ENCODE assay signal across 9 cellular contexts in genomic region chr2:38653715-38654494, GRCh38. TPM values are rescaled to one million over a fixed set of nuclear protein-coding genes. Genes with fewer than 3 reads are reported as not detected.
A peak's percentile ranks its signal among the peaks of the same experiment; 100 is the strongest.
DNase-seq lines count a peak whose midpoint lies in the region; ATAC-seq and TF ChIP-seq lines count a peak whose summit lies in the region.
"Had no signal": no experiment of that assay in that cellular context is flagged by ENCODE, and none has a peak within 500 bp of the region (broad histone marks: within the 10 kb centered on the region; RNA-seq: fewer than 3 reads in every experiment).

No MANE protein-coding gene starts in this region.

- no peaks in the 10 kb centered on the region for H3K36me3 ChIP-seq in tibial artery
- H3K36me3 ChIP-seq: breast epithelium, upper lobe of left lung had no signal

- no peak overlapping the region for H3K4me3 ChIP-seq in tibial artery
- H3K4me3 ChIP-seq: breast epithelium, upper lobe of left lung had no signal

- H3K4me1 ChIP-seq in tibial artery, result no peaks in the 10 kb centered on the region
- H3K4me1 ChIP-seq: breast epithelium had no signal

- H3K9me3 Mint-ChIP-seq in activated CD4-positive, alpha-beta T cell treated with anti-CD3 and anti-CD28 coated beads, Interleukin-2, amount 10 ng/mL, durations not matched to agents 24 days and 14 days, result peaks cover 9% of the 10 kb centered on the region
- H3K9me3 Mint-ChIP-seq in stimulated activated effector memory CD8-positive, alpha-beta T cell treated with anti-CD3 and anti-CD28 coated beads, Interleukin-12 subunit alpha, Interleukin-12 subunit beta, amount 100 ng/mL, for 72 hours, result no peaks in the 10 kb centered on the region

- H3K27me3 ChIP-seq in tibial artery, result no peaks in the 10 kb centered on the region
- H3K27me3 ChIP-seq: breast epithelium, upper lobe of left lung had no signal

- peaks cover 58% of the 10 kb centered on the region for H3K4me1 Mint-ChIP-seq in activated CD4-positive, alpha-beta T cell treated with anti-CD3 and anti-CD28 coated beads, Interleukin-2, amount 10 ng/mL, durations not matched to agents 24 days and 14 days
- peaks cover 61% of the 10 kb centered on the region for H3K4me1 Mint-ChIP-seq in stimulated activated effector memory CD8-positive, alpha-beta T cell treated with anti-CD3 and anti-CD28 coated beads, Interleukin-12 subunit alpha, Interleukin-12 subunit beta, amount 100 ng/mL, for 72 hours

- H3K36me3 Mint-ChIP-seq in activated CD4-positive, alpha-beta T cell treated with anti-CD3 and anti-CD28 coated beads, Interleukin-2, amount 10 ng/mL, durations not matched to agents 24 days and 14 days (ENCODE audit: low read depth), result peaks cover 6% of the 10 kb centered on the region
- H3K36me3 Mint-ChIP-seq in stimulated activated effector memory CD8-positive, alpha-beta T cell treated with anti-CD3 and anti-CD28 coated beads, Interleukin-12 subunit alpha, Interleukin-12 subunit beta, amount 100 ng/mL, for 72 hours, result peaks cover 14% of the 10 kb centered on the region

- intact Hi-C loops in activated CD4-positive, alpha-beta T cell treated with anti-CD3 and anti-CD28 coated beads, Interleukin-2, amount 10 ng/mL, durations not matched to agents 24 days and 14 days (cut with micrococcal nuclease), result loop anchor here (1.0 to 2.0 kb wide), 10 partner anchors 10 to 475 kb away; no protein-coding TSS in a partner anchor
- intact Hi-C loops in tibial artery (cut with DNase I; ENCODE audit: low total_unique reads), result no loop called here

- peak overlapping the region; percentile 63 for H3K4me3 Mint-ChIP-seq in activated CD4-positive, alpha-beta T cell treated with anti-CD3 and anti-CD28 coated beads, Interleukin-2, amount 10 ng/mL, durations not matched to agents 24 days and 14 days
- H3K4me3 Mint-ChIP-seq in stimulated activated effector memory CD8-positive, alpha-beta T cell treated with anti-CD3 and anti-CD28 coated beads, Interleukin-12 subunit alpha, Interleukin-12 subunit beta, amount 100 ng/mL, for 72 hours, result peak overlapping the region; percentile 57

- ATAC-seq in HG03354 (IDR thresholded peaks at IDR 0.05; ENCODE audit: poor library complexity, severe bottlenecking, unreplicated experiment) (peak; percentile 50), esophagus mucosa (peak; percentile 22), HG03095 (IDR thresholded peaks at IDR 0.05; ENCODE audit: unreplicated experiment) (no peak)
- peak; percentile 89 for ATAC-seq in stimulated activated effector memory CD8-positive, alpha-beta T cell treated with anti-CD3 and anti-CD28 coated beads, Interleukin-12 subunit alpha, Interleukin-12 subunit beta, amount 100 ng/mL, for 72 hours

- H3K27ac ChIP-seq in tibial artery, result no peak overlapping the region
- H3K27ac ChIP-seq: breast epithelium had no signal

- no peaks in the 10 kb centered on the region for H3K27me3 Mint-ChIP-seq in activated CD4-positive, alpha-beta T cell treated with anti-CD3 and anti-CD28 coated beads, Interleukin-2, amount 10 ng/mL, durations not matched to agents 24 days and 14 days

- H3K9me3 ChIP-seq in tibial artery, result no peaks in the 10 kb centered on the region
- H3K9me3 ChIP-seq: breast epithelium, upper lobe of left lung had no signal

- DNase-seq in activated CD4-positive, alpha-beta T cell treated with anti-CD3 and anti-CD28 coated beads, Interleukin-2, amount 10 ng/mL, durations not matched to agents 24 days and 14 days, result peak; percentile 82
- DNase-seq in stimulated activated effector memory CD8-positive, alpha-beta T cell treated with anti-CD3 and anti-CD28 coated beads, Interleukin-12 subunit alpha, Interleukin-12 subunit beta, amount 100 ng/mL, for 72 hours (ENCODE audit: low spot score in 2 of 2), result peak; percentile 42 to 86
- DNase-seq in Kasumi-1 (lab: John Stamatoyannopoulos, UW), result no peak
- DNase-seq in tibial artery, result no peak

- H3K27ac Mint-ChIP-seq in activated CD4-positive, alpha-beta T cell treated with anti-CD3 and anti-CD28 coated beads, Interleukin-2, amount 10 ng/mL, durations not matched to agents 24 days and 14 days, result peak overlapping the region; percentile 87
- peak overlapping the region; percentile 91 for H3K27ac Mint-ChIP-seq in stimulated activated effector memory CD8-positive, alpha-beta T cell treated with anti-CD3 and anti-CD28 coated beads, Interleukin-12 subunit alpha, Interleukin-12 subunit beta, amount 100 ng/mL, for 72 hours

- no peak for TF ChIP-seq CTCF in tibial artery (IDR thresholded peaks at IDR 0.05)

RNA-seq across cellular contexts. Expression of gene GALM, which starts 12.0 kb away (rescaled TPM):
- 56.0 and 57.4 TPM in 2 replicates for total RNA-seq in activated CD4-positive, alpha-beta T cell treated with anti-CD3 and anti-CD28 coated beads, Interleukin-2, amount 10 ng/mL, durations not matched to agents 24 days and 14 days
- 2.2 TPM for total RNA-seq in esophagus mucosa

RNA-seq across cellular contexts. Expression of gene HNRNPLL, which starts 51.2 kb away (rescaled TPM):
- 75.8 and 80.3 TPM in 2 replicates for total RNA-seq in activated CD4-positive, alpha-beta T cell treated with anti-CD3 and anti-CD28 coated beads, Interleukin-2, amount 10 ng/mL, durations not matched to agents 24 days and 14 days
- total RNA-seq in esophagus mucosa, result 14.2 TPM

Comparison
In these comparisons a context has a peak if more than half of its experiments do, and no peak if none do; other contexts are left out.
1. DNase-seq: peak in activated CD4-positive, alpha-beta T cell treated with anti-CD3 and anti-CD28 coated beads, Interleukin-2, amount 10 ng/mL, durations not matched to agents 24 days and 14 days (single experiment) and stimulated activated effector memory CD8-positive, alpha-beta T cell treated with anti-CD3 and anti-CD28 coated beads, Interleukin-12 subunit alpha, Interleukin-12 subunit beta, amount 100 ng/mL, for 72 hours (2 of 2); none in Kasumi-1 (0 of 2) and tibial artery (0 of 2).
2. RNA of gene GALM, which starts 12.0 kb away (total RNA-seq): 56.0 to 57.4 TPM in activated CD4-positive, alpha-beta T cell treated with anti-CD3 and anti-CD28 coated beads, Interleukin-2, amount 10 ng/mL, durations not matched to agents 24 days and 14 days; 2.2 TPM in esophagus mucosa (single experiment); every median in the first group is over 10 times any median in the second.